In genomic region chr16:14362774-14363371, GRCh38 we compare ENCODE assay signal across 13 cellular contexts.
DNase-seq lines count a peak whose midpoint lies in the region; ATAC-seq and TF ChIP-seq lines count a peak whose summit lies in the region.
"Had no signal": no experiment of that assay in that cellular context is flagged by ENCODE, and none has a peak within 500 bp of the region (broad histone marks: within the 10 kb centered on the region; RNA-seq: fewer than 3 reads in every experiment).

No MANE protein-coding gene starts in this region.

- H3K27me3 ChIP-seq in subcutaneous abdominal adipose tissue (ENCODE audit: control insufficient read depth in 5 of 5, insufficient read depth in 4 of 5, low read length in 5 of 5) = no peaks in the 10 kb centered on the region

- H3K36me3 ChIP-seq in subcutaneous abdominal adipose tissue (ENCODE audit: control insufficient read depth in 5 of 5, insufficient read depth in 5 of 5, low read length in 5 of 5) (no peaks in the 10 kb centered on the region), mucosa of descending colon (ENCODE audit: low read depth) (no peaks in the 10 kb centered on the region)

- H3K4me3 ChIP-seq in subcutaneous abdominal adipose tissue (ENCODE audit: low read depth in 1 of 5, low read length in 5 of 5) = peak overlapping the region in 3 of 5 donors; percentile 13 to 39 (median 39)
- H3K4me3 ChIP-seq in mucosa of descending colon = no peak overlapping the region

- DNase-seq in ELR (ENCODE audit: low read depth) (peak; percentile 71), amniotic stem cell (lab: John Stamatoyannopoulos, UW) (peak; percentile 42), inferior parietal cortex (ENCODE audit: extremely low spot score) (peak; percentile 17), mucosa of descending colon (no peak)
- DNase-seq in activated CD4-positive, alpha-beta T cell treated with anti-CD3 and anti-CD28 coated beads for 4 hours = no peak
- DNase-seq in NK-92 treated with Interleukin-12 subunit alpha and Interleukin-12 subunit beta, amount 100 ng/mL, for 24 hours (lab: John Stamatoyannopoulos, UW) = no peak
- DNase-seq: activated naive CD4-positive, alpha-beta T cell treated with anti-CD3 and anti-CD28 coated beads for 36 hours; Caco-2; naive thymus-derived CD8-positive, alpha-beta T cell; NCI-H1048; stimulated activated CD4-positive, alpha-beta T cell treated with anti-CD3 and anti-CD28 coated beads, Interleukin-12 subunit alpha, Interleukin-12 subunit beta, amount 100 ng/mL, for 4 hours had no signal

- ATAC-seq in HG02884 (IDR thresholded peaks at IDR 0.05; ENCODE audit: unreplicated experiment) (no peak), mucosa of descending colon (no peak)
- ATAC-seq: naive thymus-derived CD8-positive, alpha-beta T cell had no signal

- TF ChIP-seq CTCF in mucosa of descending colon (IDR thresholded peaks at IDR 0.05) = no peak

- H3K4me1 ChIP-seq in subcutaneous abdominal adipose tissue (ENCODE audit: control insufficient read depth in 5 of 5, insufficient read depth in 5 of 5, low read length in 5 of 5) (peaks cover 3 to 23% (median 15%) of the 10 kb centered on the region in 5 donors), mucosa of descending colon (ENCODE audit: low read depth) (no peaks in the 10 kb centered on the region)

- H3K27ac ChIP-seq in subcutaneous abdominal adipose tissue (ENCODE audit: low read depth, low read length) = peak overlapping the region; percentile 64

- peak overlapping the region in 1 of 5 donors; percentile 52 for H3K9ac ChIP-seq in subcutaneous abdominal adipose tissue (ENCODE audit: low read length in 5 of 5)

- intact Hi-C loops in mucosa of descending colon (cut with DNase I, micrococcal nuclease) = no loop called here

- H3K9me3 ChIP-seq in subcutaneous abdominal adipose tissue (ENCODE audit: control insufficient read depth in 5 of 5, low read length in 5 of 5) = no peaks in the 10 kb centered on the region
- H3K9me3 ChIP-seq in mucosa of descending colon = no peaks in the 10 kb centered on the region
- H3K9me3 ChIP-seq: Caco-2 had no signal

Comparison
In these comparisons a context has a peak if more than half of its experiments do, and no peak if none do; other contexts are left out.
1. DNase-seq: peak in ELR (single experiment), amniotic stem cell (single experiment) and inferior parietal cortex (single experiment); none in activated CD4-positive, alpha-beta T cell treated with anti-CD3 and anti-CD28 coated beads for 4 hours (0 of 2), mucosa of descending colon (0 of 3) and NK-92 treated with Interleukin-12 subunit alpha and Interleukin-12 subunit beta, amount 100 ng/mL, for 24 hours (single experiment).